In the genomic region with DNA sequence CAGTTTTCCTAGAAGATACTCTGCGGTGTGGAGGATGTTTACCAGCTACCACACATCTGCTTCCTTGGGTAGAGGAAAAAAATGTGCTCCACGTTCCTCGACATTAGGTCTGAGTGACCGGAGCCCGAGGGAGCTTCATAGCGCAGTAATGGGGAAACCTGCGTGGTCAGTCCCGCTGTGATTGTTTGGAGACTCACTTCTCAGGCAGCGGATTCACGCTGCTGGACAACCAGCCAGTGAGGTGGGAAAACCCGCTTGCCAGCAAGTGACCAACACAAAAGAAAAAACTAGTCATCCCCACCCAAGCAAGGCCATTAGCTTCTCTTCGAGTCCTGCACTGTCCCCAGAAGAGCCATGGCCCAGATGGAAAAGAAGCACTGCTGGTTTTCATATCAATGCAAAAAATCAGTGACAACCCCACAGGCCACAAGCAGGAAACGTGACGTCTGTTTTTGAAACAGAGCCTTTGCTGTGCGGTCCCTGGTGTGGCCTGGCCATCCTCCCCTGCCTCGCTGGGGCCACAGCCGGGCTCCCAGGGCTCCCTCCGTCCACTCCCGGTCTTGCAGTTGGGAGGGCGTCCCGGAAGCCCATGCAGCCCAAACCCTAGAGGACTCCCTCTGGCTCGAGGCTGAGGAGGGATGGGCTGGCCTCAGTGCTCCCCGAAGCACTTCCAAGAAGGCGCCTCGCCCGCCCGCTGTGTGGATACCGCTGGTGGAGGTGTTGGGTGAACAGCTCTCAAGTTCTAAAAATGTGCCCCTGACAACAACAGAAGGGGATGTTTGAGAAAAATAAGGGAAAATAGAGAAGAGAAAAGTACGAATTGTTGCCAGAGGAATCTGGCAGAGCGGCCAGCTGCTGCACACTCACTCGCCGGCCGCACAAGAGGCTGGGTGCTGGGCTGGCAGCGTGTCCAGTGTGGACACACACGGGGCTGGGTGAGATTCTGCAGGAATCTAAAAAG, we compare ENCODE assay signal across 14 cellular contexts.
DNase-seq lines count a peak whose midpoint lies in the region; ATAC-seq and TF ChIP-seq lines count a peak whose summit lies in the region.
"Had no signal": no experiment of that assay in that cellular context is flagged by ENCODE, and none has a peak within 500 bp of the region (broad histone marks: within the 10 kb centered on the region; RNA-seq: fewer than 3 reads in every experiment).

No MANE protein-coding gene starts in this region.

- H3K27ac Mint-ChIP-seq in activated naive CD8-positive, alpha-beta T cell treated with anti-CD3 and anti-CD28 coated beads, Interleukin-2, amount 10 ng/mL, durations not matched to agents 7 days and 5 days = no peak overlapping the region
- H3K27ac Mint-ChIP-seq in activated naive CD8-positive, alpha-beta T cell treated with anti-CD3 and anti-CD28 coated beads for 36 hours = no peak overlapping the region
- H3K27ac Mint-ChIP-seq in progenitor cell of endocrine pancreas = peak overlapping the region; percentile 29
- H3K27ac Mint-ChIP-seq: activated T-cell treated with anti-CD3 and anti-CD28 coated beads, Interleukin-2, amount 50 U/mL, for 24 hours; dendritic cell treated with granulocyte-macrophage colony-stimulating factor and Interleukin-4, amounts not matched to agents 40 ng/mL and 50 ng/mL, for 4 days had no signal

- TF ChIP-seq CTCF in heart right ventricle (IDR thresholded peaks at IDR 0.05) (no peak), progenitor cell of endocrine pancreas (IDR thresholded peaks at IDR 0.05; ENCODE audit: unreplicated experiment) (no peak), uterus (IDR thresholded peaks at IDR 0.05) (no peak)

- H3K4me1 ChIP-seq in heart right ventricle (peaks cover 72 to 100% (median 94%) of the 10 kb centered on the region in 9 donors), uterus (peaks cover 11 to 26% of the 10 kb centered on the region in 2 donors)

- TF ChIP-seq POLR2A in uterus (IDR thresholded peaks at IDR 0.05) = no peak

- H3K4me1 Mint-ChIP-seq in activated naive CD8-positive, alpha-beta T cell treated with anti-CD3 and anti-CD28 coated beads, Interleukin-2, amount 10 ng/mL, durations not matched to agents 7 days and 5 days = peaks cover 12% of the 10 kb centered on the region
- H3K4me1 Mint-ChIP-seq in activated naive CD8-positive, alpha-beta T cell treated with anti-CD3 and anti-CD28 coated beads for 36 hours = no peaks in the 10 kb centered on the region
- H3K4me1 Mint-ChIP-seq in progenitor cell of endocrine pancreas (ENCODE audit: low read depth) = peaks cover 11% of the 10 kb centered on the region

- H3K27me3 Mint-ChIP-seq in activated naive CD8-positive, alpha-beta T cell treated with anti-CD3 and anti-CD28 coated beads, Interleukin-2, amount 10 ng/mL, durations not matched to agents 7 days and 5 days = peaks cover 54% of the 10 kb centered on the region
- peaks cover 9% of the 10 kb centered on the region for H3K27me3 Mint-ChIP-seq in activated naive CD8-positive, alpha-beta T cell treated with anti-CD3 and anti-CD28 coated beads for 36 hours
- no peaks in the 10 kb centered on the region for H3K27me3 Mint-ChIP-seq in progenitor cell of endocrine pancreas
- H3K27me3 Mint-ChIP-seq: dendritic cell treated with granulocyte-macrophage colony-stimulating factor and Interleukin-4, amounts not matched to agents 40 ng/mL and 50 ng/mL, for 4 days had no signal

- H3K27me3 ChIP-seq in heart right ventricle = no peaks in the 10 kb centered on the region
- no peaks in the 10 kb centered on the region for H3K27me3 ChIP-seq in uterus

- H3K4me3 ChIP-seq in heart right ventricle (no peak overlapping the region), uterus (no peak overlapping the region)

- POLR2A ChIA-PET in activated naive CD8-positive, alpha-beta T cell treated with anti-CD3 and anti-CD28 coated beads, Interleukin-2, amount 10 ng/mL, durations not matched to agents 7 days and 5 days (lab: Charles Lee) = interaction anchor here (0.7 kb wide), 1 partner anchor 98 kb away, joined by 3 read pairs; no protein-coding TSS in a partner anchor

- H3K36me3 Mint-ChIP-seq in activated naive CD8-positive, alpha-beta T cell treated with anti-CD3 and anti-CD28 coated beads, Interleukin-2, amount 10 ng/mL, durations not matched to agents 7 days and 5 days = no peaks in the 10 kb centered on the region
- no peaks in the 10 kb centered on the region for H3K36me3 Mint-ChIP-seq in activated naive CD8-positive, alpha-beta T cell treated with anti-CD3 and anti-CD28 coated beads for 36 hours
- peaks cover 34% of the 10 kb centered on the region for H3K36me3 Mint-ChIP-seq in progenitor cell of endocrine pancreas (ENCODE audit: insufficient read depth)

- H3K36me3 ChIP-seq in heart right ventricle (peaks cover 0 to 19% (median 0%) of the 10 kb centered on the region in 9 donors), uterus (no peaks in the 10 kb centered on the region)

- peak overlapping the region; percentile 41 to 78 (median 66) for H3K27ac ChIP-seq in heart right ventricle
- peak overlapping the region; percentile 69 to 81 for H3K27ac ChIP-seq in uterus

- ATAC-seq in activated naive CD8-positive, alpha-beta T cell treated with anti-CD3 and anti-CD28 coated beads, Interleukin-2, amount 10 ng/mL, durations not matched to agents 7 days and 5 days (ENCODE audit: low read depth) = peak; percentile 71
- ATAC-seq in heart right ventricle (peak; percentile 26 to 71 (median 54)), HG03354 (IDR thresholded peaks at IDR 0.05; ENCODE audit: poor library complexity, severe bottlenecking, unreplicated experiment) (no peak)

- no peak overlapping the region for H3K4me3 Mint-ChIP-seq in activated naive CD8-positive, alpha-beta T cell treated with anti-CD3 and anti-CD28 coated beads, Interleukin-2, amount 10 ng/mL, durations not matched to agents 7 days and 5 days
- no peak overlapping the region for H3K4me3 Mint-ChIP-seq in activated naive CD8-positive, alpha-beta T cell treated with anti-CD3 and anti-CD28 coated beads for 36 hours
- no peak overlapping the region for H3K4me3 Mint-ChIP-seq in progenitor cell of endocrine pancreas (ENCODE audit: low read depth)
- H3K4me3 Mint-ChIP-seq: activated T-cell treated with anti-CD3 and anti-CD28 coated beads, Interleukin-2, amount 50 U/mL, for 24 hours; dendritic cell treated with granulocyte-macrophage colony-stimulating factor and Interleukin-4, amounts not matched to agents 40 ng/mL and 50 ng/mL, for 4 days; neural crest cell had no signal

- 43 to 44% methylated on average over 35 of the region's 35 CpGs for WGBS in heart right ventricle, 2 donors

- peak; percentile 42 for DNase-seq in activated naive CD8-positive, alpha-beta T cell treated with anti-CD3 and anti-CD28 coated beads, Interleukin-2, amount 10 ng/mL, durations not matched to agents 7 days and 5 days
- DNase-seq in activated naive CD8-positive, alpha-beta T cell treated with anti-CD3 and anti-CD28 coated beads for 36 hours = no peak
- DNase-seq in heart right ventricle (peak; percentile 63 to 69), progenitor cell of endocrine pancreas (ENCODE audit: low spot score, unreplicated experiment) (no peak), uterus (peak in 1 of 2 donors; percentile 26), NCI-H2081 (lab: John Stamatoyannopoulos, UW) (no peak)
- DNase-seq in activated CD4-positive, alpha-beta T cell treated with anti-CD3 and anti-CD28 coated beads for 48 hours = no peak
- DNase-seq: ACHN; activated T-cell treated with anti-CD3 and anti-CD28 coated beads, Interleukin-2, amount 50 U/mL, for 24 hours; GDM1; MM.1S had no signal

- intact Hi-C loops in heart right ventricle (cut with DNase I) = loop anchor here in 2 of 10 donors (5.0 kb wide), 2 partner anchors 32 to 42 kb away; no protein-coding TSS in a partner anchor
- intact Hi-C loops in uterus (cut with DNase I; ENCODE audit: low total_unique reads) = no loop called here

- peaks cover 3% of the 10 kb centered on the region for H3K9me3 Mint-ChIP-seq in activated naive CD8-positive, alpha-beta T cell treated with anti-CD3 and anti-CD28 coated beads, Interleukin-2, amount 10 ng/mL, durations not matched to agents 7 days and 5 days
- no peaks in the 10 kb centered on the region for H3K9me3 Mint-ChIP-seq in activated naive CD8-positive, alpha-beta T cell treated with anti-CD3 and anti-CD28 coated beads for 36 hours
- H3K9me3 Mint-ChIP-seq in progenitor cell of endocrine pancreas (ENCODE audit: low read depth) = peaks cover 6% of the 10 kb centered on the region
- H3K9me3 Mint-ChIP-seq: dendritic cell treated with granulocyte-macrophage colony-stimulating factor and Interleukin-4, amounts not matched to agents 40 ng/mL and 50 ng/mL, for 4 days had no signal

- H3K9me3 ChIP-seq in heart right ventricle (peaks cover 0 to 4% (median 0%) of the 10 kb centered on the region in 11 donors), uterus (no peaks in the 10 kb centered on the region)

Comparison
In these comparisons a context has a peak if more than half of its experiments do, and no peak if none do; other contexts are left out.
1. DNase-seq: peak in activated naive CD8-positive, alpha-beta T cell treated with anti-CD3 and anti-CD28 coated beads, Interleukin-2, amount 10 ng/mL, durations not matched to agents 7 days and 5 days (single experiment) and heart right ventricle (2 of 2); none in activated naive CD8-positive, alpha-beta T cell treated with anti-CD3 and anti-CD28 coated beads for 36 hours (single experiment), progenitor cell of endocrine pancreas (single experiment), NCI-H2081 (0 of 2) and activated CD4-positive, alpha-beta T cell treated with anti-CD3 and anti-CD28 coated beads for 48 hours (single experiment).